In the genomic region with DNA sequence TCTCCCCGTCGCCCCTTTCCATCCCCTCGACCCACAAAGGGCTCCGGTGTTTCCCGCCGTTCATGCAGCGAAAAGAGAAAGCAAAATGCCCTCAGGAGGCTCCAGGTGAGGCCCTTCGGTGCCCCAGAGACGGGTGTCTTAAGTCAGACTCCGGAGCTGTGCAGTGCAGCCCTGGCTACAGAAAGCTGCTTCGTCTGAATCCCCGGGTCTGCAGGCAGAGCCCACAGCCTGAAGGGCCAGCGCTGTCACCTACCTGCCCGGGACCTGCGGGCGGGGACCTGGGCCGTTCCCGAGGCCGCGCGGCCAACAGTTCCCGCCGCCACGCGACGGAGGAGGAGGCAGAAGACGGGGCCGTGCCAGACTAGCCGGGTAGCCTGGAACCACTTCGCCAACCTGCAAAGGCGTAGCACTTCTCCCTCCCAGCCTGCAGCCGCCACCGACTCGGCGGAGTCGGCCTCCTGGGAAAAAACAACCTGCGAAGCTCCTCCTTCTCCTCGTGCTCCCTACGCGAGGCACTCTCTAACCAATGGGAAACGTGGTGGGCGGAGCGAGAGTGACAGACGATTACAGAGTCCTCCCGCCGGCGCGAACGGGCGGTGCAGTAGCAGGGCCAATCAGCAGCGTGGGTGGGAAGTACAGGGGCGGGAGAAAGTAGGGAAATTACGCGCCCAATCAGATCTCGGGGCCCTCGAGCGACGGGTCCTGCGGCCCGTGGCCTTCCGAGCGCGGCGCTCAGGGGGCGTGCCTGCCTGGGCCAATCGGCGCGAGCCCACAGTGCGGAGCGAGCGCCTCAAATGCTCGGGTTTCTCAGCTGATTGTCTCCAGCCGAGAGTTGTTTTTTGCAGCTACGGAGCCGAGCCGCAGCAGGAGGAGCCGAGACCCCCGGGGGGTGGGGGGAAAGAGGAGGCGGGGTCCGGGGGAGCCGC, we compare ENCODE assay signal across 8 cellular contexts. TPM values are rescaled to one million over a fixed set of nuclear protein-coding genes. Genes with fewer than 3 reads are reported as not detected.
DNase-seq lines count a peak whose midpoint lies in the region; ATAC-seq and TF ChIP-seq lines count a peak whose summit lies in the region.

A gene with protein sequence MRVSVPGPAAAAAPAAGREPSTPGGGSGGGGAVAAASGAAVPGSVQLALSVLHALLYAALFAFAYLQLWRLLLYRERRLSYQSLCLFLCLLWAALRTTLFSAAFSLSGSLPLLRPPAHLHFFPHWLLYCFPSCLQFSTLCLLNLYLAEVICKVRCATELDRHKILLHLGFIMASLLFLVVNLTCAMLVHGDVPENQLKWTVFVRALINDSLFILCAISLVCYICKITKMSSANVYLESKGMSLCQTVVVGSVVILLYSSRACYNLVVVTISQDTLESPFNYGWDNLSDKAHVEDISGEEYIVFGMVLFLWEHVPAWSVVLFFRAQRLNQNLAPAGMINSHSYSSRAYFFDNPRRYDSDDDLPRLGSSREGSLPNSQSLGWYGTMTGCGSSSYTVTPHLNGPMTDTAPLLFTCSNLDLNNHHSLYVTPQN (plus strand): TSS at position 774 of the 926 bp plus-strand sequence. CDS start 312 bp downstream, outside the sequence.
A gene with protein sequence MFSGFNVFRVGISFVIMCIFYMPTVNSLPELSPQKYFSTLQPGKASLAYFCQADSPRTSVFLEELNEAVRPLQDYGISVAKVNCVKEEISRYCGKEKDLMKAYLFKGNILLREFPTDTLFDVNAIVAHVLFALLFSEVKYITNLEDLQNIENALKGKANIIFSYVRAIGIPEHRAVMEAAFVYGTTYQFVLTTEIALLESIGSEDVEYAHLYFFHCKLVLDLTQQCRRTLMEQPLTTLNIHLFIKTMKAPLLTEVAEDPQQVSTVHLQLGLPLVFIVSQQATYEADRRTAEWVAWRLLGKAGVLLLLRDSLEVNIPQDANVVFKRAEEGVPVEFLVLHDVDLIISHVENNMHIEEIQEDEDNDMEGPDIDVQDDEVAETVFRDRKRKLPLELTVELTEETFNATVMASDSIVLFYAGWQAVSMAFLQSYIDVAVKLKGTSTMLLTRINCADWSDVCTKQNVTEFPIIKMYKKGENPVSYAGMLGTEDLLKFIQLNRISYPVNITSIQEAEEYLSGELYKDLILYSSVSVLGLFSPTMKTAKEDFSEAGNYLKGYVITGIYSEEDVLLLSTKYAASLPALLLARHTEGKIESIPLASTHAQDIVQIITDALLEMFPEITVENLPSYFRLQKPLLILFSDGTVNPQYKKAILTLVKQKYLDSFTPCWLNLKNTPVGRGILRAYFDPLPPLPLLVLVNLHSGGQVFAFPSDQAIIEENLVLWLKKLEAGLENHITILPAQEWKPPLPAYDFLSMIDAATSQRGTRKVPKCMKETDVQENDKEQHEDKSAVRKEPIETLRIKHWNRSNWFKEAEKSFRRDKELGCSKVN (minus strand): TSS at position 443 of the 926 bp plus-strand sequence. CDS start 8,948 bp downstream, outside the sequence.

- peak; percentile 98 for ATAC-seq in GM18873 (IDR thresholded peaks at IDR 0.05; ENCODE audit: low FRiP score, unreplicated experiment)
- peak; percentile 95 for ATAC-seq in HG03135 (IDR thresholded peaks at IDR 0.05; ENCODE audit: unreplicated experiment)

- H3K4me2 ChIP-seq in mammary epithelial cell (ENCODE audit: insufficient read depth, low read depth, low read length), result peak within 1 kb of the TSS; percentile 99
- peak within 1 kb of the TSS; percentile 91 for H3K4me2 ChIP-seq in skeletal muscle satellite cell (ENCODE audit: low read length)

- H4K20me1 ChIP-seq in mammary epithelial cell (ENCODE audit: insufficient read depth, low read length), result no peaks in the 10 kb centered on the region

- peak within 1 kb of the TSS; percentile 84 for H3K4me3 ChIP-seq in AG04449 (ENCODE audit: low read depth, low read length)
- H3K4me3 ChIP-seq in mammary epithelial cell (replicated peaks in 1 of 3; ENCODE audit: insufficient read depth in 1 of 3, low read depth in 2 of 3, low read length in 3 of 3), result peak within 1 kb of the TSS; percentile 78 to 98 (median 90)
- peak within 1 kb of the TSS; percentile 75 for H3K4me3 ChIP-seq in iPS-18c (ENCODE audit: insufficient read depth, low read depth, low read length)
- peak within 1 kb of the TSS; percentile 83 for H3K4me3 ChIP-seq in skeletal muscle satellite cell (ENCODE audit: low read length)

- CTCF ChIA-PET in AG04449 (lab: Yijun Ruan, JAX), result interaction anchor here (0.9 to 2.4 kb wide), 5 partner anchors 8 to 252 kb away, joined by 3 to 8 read pairs (median 5); no protein-coding TSS in a partner anchor
- CTCF ChIA-PET in mammary epithelial cell (lab: Charles Lee; ENCODE audit: low non-redundant PET), result interaction anchor here (0.8 kb wide), 1 partner anchor 10 kb away, joined by 4 read pairs; no protein-coding TSS in a partner anchor

- H3K9me3 ChIP-seq in mammary epithelial cell (replicated peaks; ENCODE audit: insufficient read depth, low read length) (no peaks in the 10 kb centered on the region), iPS-18c (ENCODE audit: control insufficient read depth, insufficient read depth, low read length) (no peaks in the 10 kb centered on the region), skeletal muscle satellite cell (replicated peaks; ENCODE audit: low read length) (no peaks in the 10 kb centered on the region)

- DNase-seq in AG04449 (ENCODE audit: low read depth, low spot score), result peak; percentile 92
- peak; percentile 99 for DNase-seq in NCI-H2196 (lab: John Stamatoyannopoulos, UW; ENCODE audit: unreplicated experiment)
- peak; percentile 100 for DNase-seq in mammary epithelial cell

- H3K27ac ChIP-seq in VCaP, result peak within 1 kb of the TSS; percentile 98
- H3K27ac ChIP-seq in mammary epithelial cell (ENCODE audit: insufficient read depth, low read depth, low read length), result peak within 1 kb of the TSS; percentile 73

- H3K27me3 ChIP-seq in mammary epithelial cell (ENCODE audit: insufficient read depth, low read length), result no peaks in the 10 kb centered on the region
- H3K27me3 ChIP-seq in skeletal muscle satellite cell (ENCODE audit: control insufficient read depth, insufficient read depth, low read length), result no peaks in the 10 kb centered on the region

- intact Hi-C loops in mammary epithelial cell (cut with micrococcal nuclease), result loop anchor here (2.0 to 5.0 kb wide), 4 partner anchors 90 to 255 kb away; a partner anchor contains a TSS

- no peaks in the 10 kb centered on the region for H3K36me3 ChIP-seq in mammary epithelial cell (ENCODE audit: insufficient read depth, low read length)
- H3K36me3 ChIP-seq in skeletal muscle satellite cell (ENCODE audit: insufficient read depth, low read length), result no peaks in the 10 kb centered on the region

- 4% methylated on average over 11 of the region's 81 CpGs for WGBS in mammary epithelial cell (ENCODE audit: low coverage, missing lambda C conversion rate)

- H3K9ac ChIP-seq in mammary epithelial cell (ENCODE audit: insufficient read depth, low read length) (peak within 1 kb of the TSS; percentile 83), skeletal muscle satellite cell (ENCODE audit: low read depth, low read length) (peak within 1 kb of the TSS; percentile 81)

- H3K79me2 ChIP-seq in mammary epithelial cell (ENCODE audit: insufficient read depth, low read length), result peaks cover 18% of the 10 kb centered on the region

- in situ Hi-C loops in mammary epithelial cell (cut with MboI; ENCODE audit: low sequenced_read_pairs in 2 of 2), result no loop called here

- dilution Hi-C loops in mammary epithelial cell (cut with HindIII; ENCODE audit: low sequenced_read_pairs), result no loop called here

- H3K4me1 ChIP-seq in mammary epithelial cell (ENCODE audit: insufficient read depth, low read length), result peaks cover 22% of the 10 kb centered on the region
- no peaks in the 10 kb centered on the region for H3K4me1 ChIP-seq in skeletal muscle satellite cell (ENCODE audit: control insufficient read depth, insufficient read depth, low read length)

- H2AFZ ChIP-seq in mammary epithelial cell (ENCODE audit: low read depth, low read length), result peak within 1 kb of the TSS; percentile 99

- POLR2A ChIA-PET in AG04449 (lab: Yijun Ruan, JAX), result interaction anchor here (1.5 kb wide), 1 partner anchor 10 kb away, joined by 4 read pairs; no protein-coding TSS in a partner anchor

- BruUV-seq in mammary epithelial cell (replicated peaks; lab: Mats Ljungman, UMichigan), result TSS peak; percentile 83

- TF ChIP-seq CTCF in AG04449 (IDR thresholded peaks at IDR 0.05; ENCODE audit: insufficient read depth, low read length, missing control alignments) (no peak), VCaP (conservative IDR thresholded peaks at IDR 0.05) (no peak), mammary epithelial cell (conservative IDR thresholded peaks at IDR 0.05 in 1 of 2, IDR thresholded peaks at IDR 0.05 in 1 of 2; ENCODE audit: extremely low read depth in 1 of 2, insufficient read depth in 1 of 2, low read depth in 1 of 2, low read length in 2 of 2) (no peak)

RNA-seq across cellular contexts. Expression of the first gene that starts in this region (rescaled TPM):
- under 1 TPM; 0.17 to 0.64 TPM for total RNA-seq in mammary epithelial cell
- 0.27 TPM for polyA plus RNA-seq in mammary epithelial cell
- polyA minus RNA-seq in mammary epithelial cell, result 0.36 TPM
- total RNA-seq in skeletal muscle satellite cell (2012; rRNA removed), result 0.44 and 0.51 TPM in 2 replicates

RNA-seq across cellular contexts. Expression of the second gene that starts in this region (rescaled TPM):
- 1 to 10 TPM; 4.0 to 4.2 TPM for total RNA-seq in mammary epithelial cell
- 2.0 TPM for polyA plus RNA-seq in mammary epithelial cell
- 1.8 TPM for polyA minus RNA-seq in mammary epithelial cell
- 2.4 and 2.8 TPM in 2 replicates for total RNA-seq in skeletal muscle satellite cell (2012; rRNA removed)

Comparison
In these comparisons a context has a peak if more than half of its experiments do, and no peak if none do; other contexts are left out.
1. Peak in every context shown above with its lines: DNase-seq, ATAC-seq, H3K4me3 ChIP-seq and H3K27ac ChIP-seq.